Comparison of ENCODE assay signal across 6 cellular contexts in genomic region chr6:21300439-21300838, GRCh38.
"Had no signal": no experiment of that assay in that cellular context is flagged by ENCODE, and none has a peak within 500 bp of the region (broad histone marks: within the 10 kb centered on the region; RNA-seq: fewer than 3 reads in every experiment).

No MANE protein-coding gene starts in this region.

- FAIRE-seq: HepG2 had no signal

- DNase-seq: GM23248, GOT3, H7, HFFc6, KG1 had no signal
